ENCODE assay signal across 8 cellular contexts in genomic region chr2:74179063-74179865, GRCh38. TPM values are rescaled to one million over a fixed set of nuclear protein-coding genes. Genes with fewer than 3 reads are reported as not detected.
A peak's percentile ranks its signal among the peaks of the same experiment; 100 is the strongest.
DNase-seq lines count a peak whose midpoint lies in the region; ATAC-seq and TF ChIP-seq lines count a peak whose summit lies in the region.

No MANE protein-coding gene starts in this region.

- H3K4me3 ChIP-seq in breast epithelium (peak overlapping the region; percentile 74 to 95 (median 93)), mesendoderm (ENCODE audit: low read length) (no peak overlapping the region)

- H2AK5ac ChIP-seq in mesendoderm (ENCODE audit: low read length): no peak overlapping the region

- H3K9me3 ChIP-seq in breast epithelium: no peaks in the 10 kb centered on the region

- H3K56ac ChIP-seq in mesendoderm (ENCODE audit: low read length): peak overlapping the region; percentile 64

- no peaks in the 10 kb centered on the region for H3K9me3 Mint-ChIP-seq in activated naive CD4-positive, alpha-beta T cell treated with anti-CD3 and anti-CD28 coated beads, Interleukin-2, amount 50 U/mL, for 24 hours

- H3K18ac ChIP-seq in mesendoderm (ENCODE audit: low read length): no peak overlapping the region

- no peaks in the 10 kb centered on the region for H3K27me3 Mint-ChIP-seq in activated naive CD4-positive, alpha-beta T cell treated with anti-CD3 and anti-CD28 coated beads, Interleukin-2, amount 50 U/mL, for 24 hours

- no peak for DNase-seq in activated naive CD4-positive, alpha-beta T cell treated with anti-CD3 and anti-CD28 coated beads, Interleukin-2, amount 50 U/mL, for 16 hours
- DNase-seq in breast epithelium (ENCODE audit: low spot score in 2 of 2) (no peak), mesendoderm (no peak), NCI-H524 treated with DMSO at 0.1 percent for 48 hours (lab: John Stamatoyannopoulos, UW) (no peak), NCI-H345 (lab: John Stamatoyannopoulos, UW) (no peak), A172 (ENCODE audit: low spot score) (no peak)

- no peak for TF ChIP-seq POLR2A in breast epithelium (IDR thresholded peaks at IDR 0.05)

- intact Hi-C loops in breast epithelium (cut with DNase I; ENCODE audit: low total_unique reads): no loop called here

- peaks cover 33% of the 10 kb centered on the region for H3K4me1 Mint-ChIP-seq in activated naive CD4-positive, alpha-beta T cell treated with anti-CD3 and anti-CD28 coated beads, Interleukin-2, amount 50 U/mL, for 24 hours

- no peak overlapping the region for H2BK120ac ChIP-seq in mesendoderm (ENCODE audit: low read depth, low read length)

- no peak overlapping the region for H2BK5ac ChIP-seq in mesendoderm (ENCODE audit: low read length)

- H3K4me3 Mint-ChIP-seq in activated naive CD4-positive, alpha-beta T cell treated with anti-CD3 and anti-CD28 coated beads, Interleukin-2, amount 50 U/mL, for 24 hours: peak overlapping the region; percentile 86

- H3K4ac ChIP-seq in mesendoderm (ENCODE audit: low read depth, low read length): no peak overlapping the region

- no peak overlapping the region for H3K4me2 ChIP-seq in mesendoderm (ENCODE audit: low read length)

- H3K36me3 Mint-ChIP-seq in activated naive CD4-positive, alpha-beta T cell treated with anti-CD3 and anti-CD28 coated beads, Interleukin-2, amount 50 U/mL, for 24 hours: peaks cover 4% of the 10 kb centered on the region

- no peak overlapping the region for H4K8ac ChIP-seq in mesendoderm (ENCODE audit: low read depth, low read length)

- no peaks in the 10 kb centered on the region for H3K36me3 ChIP-seq in breast epithelium
- no peaks in the 10 kb centered on the region for H3K36me3 ChIP-seq in mesendoderm (ENCODE audit: control insufficient read depth, insufficient read depth, low read length)

- H3K27ac Mint-ChIP-seq in activated naive CD4-positive, alpha-beta T cell treated with anti-CD3 and anti-CD28 coated beads, Interleukin-2, amount 50 U/mL, for 24 hours: peak overlapping the region; percentile 62

- no peak overlapping the region for H4K5ac ChIP-seq in mesendoderm (ENCODE audit: low read length)

- H3K4me1 ChIP-seq in breast epithelium (peaks cover 0 to 9% of the 10 kb centered on the region in 2 donors), mesendoderm (ENCODE audit: control insufficient read depth, low read depth, low read length) (no peaks in the 10 kb centered on the region)

- no peak overlapping the region for H2BK15ac ChIP-seq in mesendoderm (replicated peaks; ENCODE audit: low read depth)

- peaks cover 2% of the 10 kb centered on the region for H3K79me1 ChIP-seq in mesendoderm (ENCODE audit: low read length)

- peak in 2 of 3 donors; percentile 42 to 43 for TF ChIP-seq CTCF in breast epithelium (IDR thresholded peaks at IDR 0.05)

- ATAC-seq in HG03521 (IDR thresholded peaks at IDR 0.05; ENCODE audit: unreplicated experiment): peak; percentile 7

- H3K79me2 ChIP-seq in mesendoderm (ENCODE audit: control insufficient read depth, insufficient read depth, low read length): peaks cover 28% of the 10 kb centered on the region

- no CpG with 5 or more reads among the region's 25 CpGs for WGBS in mesendoderm (ENCODE audit: extremely low coverage, insufficient coverage, low lambda C conversion rate)

- H3K27ac ChIP-seq in breast epithelium: no peak overlapping the region
- H3K27ac ChIP-seq in mesendoderm (ENCODE audit: low read depth, low read length): no peak overlapping the region

- H3K23ac ChIP-seq in mesendoderm (ENCODE audit: low read length): no peak overlapping the region

- H3K27me3 ChIP-seq in breast epithelium (no peaks in the 10 kb centered on the region), mesendoderm (ENCODE audit: insufficient read depth, low read length, poor library complexity) (no peaks in the 10 kb centered on the region)

- H3K9ac ChIP-seq in mesendoderm (ENCODE audit: low read length): no peak overlapping the region

RNA-seq across cellular contexts. Expression of gene MOB1A, which starts 0.6 kb away (rescaled TPM):
- total RNA-seq in breast epithelium: 100 to 1,000 TPM in 1 of 3 donors, 10 to 100 TPM in 2; 87.8 to 107 (median 98.4) TPM
- polyA plus RNA-seq in mesendoderm (2013, experiment 1 of 2): 38.0 TPM
- polyA plus RNA-seq in mesendoderm (2013, experiment 2 of 2): 39.7 TPM
- total RNA-seq in A172 (2014; rRNA removed; shearing (Covaris generic)): 187 and 196 TPM in 2 replicates

RNA-seq across cellular contexts. Expression of gene MTHFD2, which starts 19.2 kb away (rescaled TPM):
- 100 to 1,000 TPM in 1 of 3 donors, 10 to 100 TPM in 2; 41.6 to 100 (median 56.7) TPM for total RNA-seq in breast epithelium
- polyA plus RNA-seq in mesendoderm (2013, experiment 1 of 2): 188 TPM
- 198 TPM for polyA plus RNA-seq in mesendoderm (2013, experiment 2 of 2)
- total RNA-seq in A172 (2014; rRNA removed; shearing (Covaris generic)): 91.8 and 104 TPM in 2 replicates

RNA-seq across cellular contexts. Expression of gene BOLA3, which starts 31.6 kb away (rescaled TPM):
- total RNA-seq in breast epithelium: 10 to 100 TPM; 27.1 to 42.6 (median 30.2) TPM
- 124 TPM for polyA plus RNA-seq in mesendoderm (2013, experiment 1 of 2)
- 123 TPM for polyA plus RNA-seq in mesendoderm (2013, experiment 2 of 2)
- total RNA-seq in A172 (2014; rRNA removed; shearing (Covaris generic)): 135 and 238 TPM in 2 replicates
